23 cellular contexts compared by ENCODE assay signal in the genomic region with DNA sequence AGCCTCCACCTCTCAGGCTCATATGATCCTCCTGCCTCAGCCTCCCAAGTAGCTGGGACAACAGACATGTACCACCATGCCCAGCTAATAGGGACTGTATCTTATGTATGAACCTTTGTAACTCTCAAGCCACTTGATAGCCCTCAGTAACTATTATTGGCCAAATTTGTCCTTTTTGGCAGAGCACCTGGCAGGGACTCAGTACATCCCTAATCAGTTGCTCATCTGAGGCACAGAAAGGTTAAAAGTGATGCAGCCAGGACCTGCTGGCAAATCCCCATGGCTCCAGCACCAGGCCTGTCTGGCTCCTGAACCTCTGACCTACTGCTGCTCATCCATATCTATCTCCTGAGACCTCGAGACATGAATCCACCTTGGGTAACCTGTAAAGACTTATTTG. TPM values are rescaled to one million over a fixed set of nuclear protein-coding genes. Genes with fewer than 3 reads are reported as not detected.
DNase-seq lines count a peak whose midpoint lies in the region; ATAC-seq and TF ChIP-seq lines count a peak whose summit lies in the region.
"Had no signal": no experiment of that assay in that cellular context is flagged by ENCODE, and none has a peak within 500 bp of the region (broad histone marks: within the 10 kb centered on the region; RNA-seq: fewer than 3 reads in every experiment).

No MANE protein-coding gene starts in this region.

- H4K20me1 ChIP-seq in MM.1S (ENCODE audit: insufficient read depth, low read length): no peaks in the 10 kb centered on the region

- H3F3A ChIP-seq in MM.1S (ENCODE audit: insufficient read depth, low read length): peaks cover 89% of the 10 kb centered on the region

- H3K4me3 Mint-ChIP-seq in activated T-cell treated with anti-CD3 and anti-CD28 coated beads, Interleukin-2, amount 50 U/mL, for 72 hours: no peak overlapping the region
- H3K4me3 Mint-ChIP-seq: activated CD4-positive, alpha-beta T cell treated with anti-CD3 and anti-CD28 coated beads for 36 hours; CD8-positive, alpha-beta T cell had no signal

- no peaks in the 10 kb centered on the region for H3K27me3 Mint-ChIP-seq in activated T-cell treated with anti-CD3 and anti-CD28 coated beads, Interleukin-2, amount 50 U/mL, for 72 hours (ENCODE audit: low read depth)
- H3K27me3 Mint-ChIP-seq: activated CD4-positive, alpha-beta T cell treated with anti-CD3 and anti-CD28 coated beads for 36 hours had no signal

- TF ChIP-seq CTCF in MM.1S (IDR thresholded peaks at IDR 0.05; ENCODE audit: low read length) (no peak), left ventricle myocardium inferior (IDR thresholded peaks at IDR 0.05; ENCODE audit: borderline replicate concordance) (no peak)

- peaks cover 25% of the 10 kb centered on the region for H3K79me2 ChIP-seq in MM.1S (ENCODE audit: low read length)

- H3K27ac ChIP-seq in MM.1S (ENCODE audit: low read length): peak overlapping the region; percentile 99
- peak overlapping the region; percentile 60 to 76 for H3K27ac ChIP-seq in mucosa of rectum (ENCODE audit: low read depth in 2 of 2, low read length in 2 of 2)
- H3K27ac ChIP-seq in thymus (ENCODE audit: low read depth): peak overlapping the region; percentile 53
- H3K27ac ChIP-seq in left ventricle myocardium inferior (replicated peaks): no peak overlapping the region
- H3K27ac ChIP-seq: HL-60, right atrium auricular region had no signal

- H3K36me3 ChIP-seq in MM.1S (replicated peaks; ENCODE audit: insufficient read depth, low read length) (no peaks in the 10 kb centered on the region), mucosa of rectum (ENCODE audit: control insufficient read depth in 2 of 2, insufficient read depth in 2 of 2, low read length in 2 of 2) (no peaks in the 10 kb centered on the region), thymus (ENCODE audit: control insufficient read depth, insufficient read depth) (no peaks in the 10 kb centered on the region), left ventricle myocardium inferior (peaks cover 18% of the 10 kb centered on the region)
- H3K36me3 ChIP-seq: MG63, right atrium auricular region had no signal

- peak overlapping the region; percentile 7 for H3K27ac Mint-ChIP-seq in activated T-cell treated with anti-CD3 and anti-CD28 coated beads, Interleukin-2, amount 50 U/mL, for 72 hours
- H3K27ac Mint-ChIP-seq: activated CD4-positive, alpha-beta T cell treated with anti-CD3 and anti-CD28 coated beads for 36 hours; CD8-positive, alpha-beta T cell had no signal

- H3K4me3 ChIP-seq in MM.1S (ENCODE audit: low read length) (no peak overlapping the region), mucosa of rectum (ENCODE audit: low read length in 2 of 2) (no peak overlapping the region), thymus (ENCODE audit: low read length) (no peak overlapping the region), left ventricle myocardium inferior (no peak overlapping the region)
- H3K4me3 ChIP-seq: MG63, right atrium auricular region had no signal

- 0 out of 2 replicates have a peak overlapping the region, but pooled peaks have one; percentile 15 for H3K4me2 ChIP-seq in MM.1S (ENCODE audit: low read depth, low read length)

- H3K4me1 Mint-ChIP-seq in activated T-cell treated with anti-CD3 and anti-CD28 coated beads, Interleukin-2, amount 50 U/mL, for 72 hours (ENCODE audit: low read depth): peaks cover 62% of the 10 kb centered on the region

- no peaks in the 10 kb centered on the region for H3K9me3 Mint-ChIP-seq in activated T-cell treated with anti-CD3 and anti-CD28 coated beads, Interleukin-2, amount 50 U/mL, for 72 hours
- H3K9me3 Mint-ChIP-seq: CD8-positive, alpha-beta T cell had no signal

- H3K36me3 Mint-ChIP-seq in activated T-cell treated with anti-CD3 and anti-CD28 coated beads, Interleukin-2, amount 50 U/mL, for 72 hours (ENCODE audit: insufficient read depth in 2 of 2): peaks cover 0 to 1% of the 10 kb centered on the region in 2 donors

- H3K9me2 ChIP-seq in MM.1S (replicated peaks; ENCODE audit: insufficient read depth, low read length): no peaks in the 10 kb centered on the region

- H3K9ac ChIP-seq in MM.1S (ENCODE audit: low read length) (peak overlapping the region; percentile 83), mucosa of rectum (ENCODE audit: low read depth in 1 of 2, low read length in 2 of 2) (peak overlapping the region in 1 of 2 donors; percentile 13)

- intact Hi-C loops in left ventricle myocardium inferior (cut with micrococcal nuclease): no loop called here

- DNase-seq in activated T-cell treated with anti-CD3 and anti-CD28 coated beads, Interleukin-2, amount 50 U/mL, for 72 hours: no peak
- no peak for DNase-seq in activated T-cell treated with anti-CD3 and anti-CD28 coated beads, Interleukin-2, amount 50 U/mL, for 1 hour
- DNase-seq in MM.1S (no peak), left ventricle myocardium inferior (no peak), HuH-7.5 (ENCODE audit: low spot score) (no peak)
- no peak for DNase-seq in central memory CD4-positive, alpha-beta T cell
- DNase-seq: activated CD4-positive, alpha-beta T cell treated with anti-CD3 and anti-CD28 coated beads for 36 hours; activated CD8-positive, alpha-beta memory T cell treated with anti-CD3 and anti-CD28 coated beads, Interleukin-2, amount 50 U/mL, for 48 hours; activated gamma-delta T cell; CD8-positive, alpha-beta T cell; DMS153; mammary epithelial cell; MG63; NCI-H1436 treated with DMSO at 0.1 percent for 48 hours; NCI-H2171 treated with DMSO at 0.1 percent for 48 hours; NCI-H526 treated with DMSO at 0.1 percent for 48 hours; occipital lobe; OCI-M1; stimulated activated CD8-positive, alpha-beta memory T cell treated with anti-CD3 and anti-CD28 coated beads, Interleukin-4, amount 100 ng/mL, for 48 hours had no signal

- no peak overlapping the region for H2AFZ ChIP-seq in MM.1S (ENCODE audit: low read length)

- H3K4me1 ChIP-seq in MM.1S (ENCODE audit: low read length): peaks cover 83% of the 10 kb centered on the region
- H3K4me1 ChIP-seq in mucosa of rectum (ENCODE audit: control insufficient read depth in 2 of 2, insufficient read depth in 2 of 2, low read length in 2 of 2): peaks cover 29 to 58% of the 10 kb centered on the region in 2 donors
- H3K4me1 ChIP-seq in thymus (ENCODE audit: control insufficient read depth, insufficient read depth, low read length): peaks cover 66% of the 10 kb centered on the region
- peaks cover 19% of the 10 kb centered on the region for H3K4me1 ChIP-seq in left ventricle myocardium inferior

- no peak for ATAC-seq in activated T-cell treated with anti-CD3 and anti-CD28 coated beads, Interleukin-2, amount 50 U/mL, for 72 hours (replicated peaks in 1 of 2)
- ATAC-seq: activated CD4-positive, alpha-beta T cell treated with anti-CD3 and anti-CD28 coated beads for 36 hours; CD8-positive, alpha-beta T cell had no signal

- 96% methylated on average over 1 of the region's 1 CpG for WGBS in thymus

- no peaks in the 10 kb centered on the region for H3K9me3 ChIP-seq in MM.1S (replicated peaks; ENCODE audit: insufficient read depth, low read length)
- no peaks in the 10 kb centered on the region for H3K9me3 ChIP-seq in mucosa of rectum (ENCODE audit: control insufficient read depth in 2 of 2, low read length in 2 of 2)
- H3K9me3 ChIP-seq in thymus (ENCODE audit: control insufficient read depth): no peaks in the 10 kb centered on the region
- H3K9me3 ChIP-seq in left ventricle myocardium inferior (replicated peaks): no peaks in the 10 kb centered on the region
- H3K9me3 ChIP-seq: MG63, right atrium auricular region had no signal

- H3K27me3 ChIP-seq in MM.1S (replicated peaks; ENCODE audit: insufficient read depth, low read length) (no peaks in the 10 kb centered on the region), mucosa of rectum (ENCODE audit: control insufficient read depth in 2 of 2, insufficient read depth in 2 of 2, low read length in 2 of 2) (no peaks in the 10 kb centered on the region), thymus (ENCODE audit: control insufficient read depth, insufficient read depth) (no peaks in the 10 kb centered on the region), left ventricle myocardium inferior (ENCODE audit: low read depth) (no peaks in the 10 kb centered on the region)
- H3K27me3 ChIP-seq: MG63, right atrium auricular region had no signal

RNA-seq across cellular contexts. Expression of gene XBP1, which starts 21.1 kb away (rescaled TPM):
- total RNA-seq in activated T-cell treated with anti-CD3 and anti-CD28 coated beads, Interleukin-2, amount 50 U/mL, for 72 hours: 100 to 1,000 TPM; 205 to 209 TPM
- 113 TPM for polyA plus RNA-seq in thymus
- 75.9 TPM for total RNA-seq in left ventricle myocardium inferior

RNA-seq across cellular contexts. Expression of gene CCDC117, which starts 49.0 kb away (rescaled TPM):
- 10 to 100 TPM; 24.0 to 26.9 TPM for total RNA-seq in activated T-cell treated with anti-CD3 and anti-CD28 coated beads, Interleukin-2, amount 50 U/mL, for 72 hours
- polyA plus RNA-seq in thymus: 18.8 TPM
- 10.1 TPM for total RNA-seq in left ventricle myocardium inferior
